8 cellular contexts compared by ENCODE assay signal in genomic region chr6:44127186-44128019, GRCh38. TPM values are rescaled to one million over a fixed set of nuclear protein-coding genes. Genes with fewer than 3 reads are reported as not detected.
DNase-seq lines count a peak whose midpoint lies in the region; ATAC-seq and TF ChIP-seq lines count a peak whose summit lies in the region.

Gene MRPL14 (minus strand): TSS chr6:44127452. CDS start chr6:44116611, 10,841 bp downstream.
Gene TMEM63B (plus strand): TSS chr6:44127554. CDS start chr6:44134585, 7,031 bp downstream.

- peaks cover 41% of the 10 kb centered on the region for H4K20me1 ChIP-seq in PC-9 (ENCODE audit: insufficient read depth)

- peaks cover 47 to 77% (median 58%) of the 10 kb centered on the region in 4 donors for H3K4me1 Mint-ChIP-seq in CD4-positive, alpha-beta memory T cell
- H3K4me1 Mint-ChIP-seq in activated T-cell treated with anti-CD3 and anti-CD28 coated beads, Interleukin-2, amount 50 U/mL, for 24 hours (ENCODE audit: low read depth): peaks cover 50% of the 10 kb centered on the region

- CTCF ChIA-PET in CD4-positive, alpha-beta memory T cell (lab: Charles Lee; ENCODE audit: partially characterized antibody): interaction anchor here (0.7 to 2.5 kb wide), 3 partner anchors 29 to 514 kb away, joined by 3 to 8 read pairs (median 3); no protein-coding TSS in a partner anchor
- CTCF ChIA-PET in PC-9 (lab: Charles Lee): interaction anchor here (0.6 kb wide), 2 partner anchors 55 to 129 kb away, joined by 4 to 5 read pairs; no protein-coding TSS in a partner anchor

- H3K27me3 ChIP-seq in CD4-positive, alpha-beta memory T cell (ENCODE audit: insufficient read depth, low read length): no peaks in the 10 kb centered on the region
- no peaks in the 10 kb centered on the region for H3K27me3 ChIP-seq in PC-9 (ENCODE audit: insufficient read depth, low read depth)
- no peaks in the 10 kb centered on the region for H3K27me3 ChIP-seq in esophagus (ENCODE audit: control insufficient read depth in 1 of 2, insufficient read depth in 2 of 2, low read length in 2 of 2)
- no peaks in the 10 kb centered on the region for H3K27me3 ChIP-seq in muscle layer of colon (ENCODE audit: control insufficient read depth in 1 of 2, insufficient read depth in 2 of 2, low read length in 2 of 2)

- peak within 1 kb of the TSS; percentile 89 to 99 (median 97) for H3K27ac Mint-ChIP-seq in CD4-positive, alpha-beta memory T cell
- H3K27ac Mint-ChIP-seq in activated T-cell treated with anti-CD3 and anti-CD28 coated beads, Interleukin-2, amount 50 U/mL, for 24 hours: peak within 1 kb of the TSS; percentile 98

- H3K9me3 Mint-ChIP-seq in CD4-positive, alpha-beta memory T cell: peaks cover 0 to 2% (median 0%) of the 10 kb centered on the region in 8 donors
- no peaks in the 10 kb centered on the region for H3K9me3 Mint-ChIP-seq in activated T-cell treated with anti-CD3 and anti-CD28 coated beads, Interleukin-2, amount 50 U/mL, for 24 hours

- H3K9me3 ChIP-seq in CD4-positive, alpha-beta memory T cell (ENCODE audit: control insufficient read depth in 1 of 2, low read length in 2 of 2): no peaks in the 10 kb centered on the region
- H3K9me3 ChIP-seq in PC-9 (ENCODE audit: insufficient read depth, low read depth) (no peaks in the 10 kb centered on the region), esophagus (ENCODE audit: control insufficient read depth in 2 of 2, insufficient read depth in 1 of 2, low read depth in 1 of 2, low read length in 1 of 2) (no peaks in the 10 kb centered on the region), muscle layer of colon (ENCODE audit: low read length) (no peaks in the 10 kb centered on the region)

- H3F3A ChIP-seq in PC-9 (ENCODE audit: insufficient read depth, low read depth): peaks cover 20% of the 10 kb centered on the region; the same call in 1 of the 2 replicates

- H3K79me2 ChIP-seq in PC-9 (ENCODE audit: low read depth): peaks cover 65% of the 10 kb centered on the region

- H3K36me3 ChIP-seq in CD4-positive, alpha-beta memory T cell (ENCODE audit: insufficient read depth, low read length): no peaks in the 10 kb centered on the region
- 0 out of 2 replicates have a peak, but pooled peaks cover 9% of the 10 kb centered on the region for H3K36me3 ChIP-seq in PC-9 (ENCODE audit: low read depth)
- H3K36me3 ChIP-seq in esophagus (ENCODE audit: control insufficient read depth in 2 of 2, insufficient read depth in 2 of 2, low read length in 1 of 2): no peaks in the 10 kb centered on the region
- no peaks in the 10 kb centered on the region for H3K36me3 ChIP-seq in muscle layer of colon (ENCODE audit: insufficient read depth, low read length)

- 0 to 1% methylated on average over 49 to 75 of the region's 80 CpGs for WGBS in esophagus, 2 donors

- H2AFZ ChIP-seq in PC-9: peak within 1 kb of the TSS; percentile 97

- TF ChIP-seq CTCF in PC-9 (conservative IDR thresholded peaks at IDR 0.05): no peak

- peak within 1 kb of the TSS; percentile 99 for H3K4me2 ChIP-seq in PC-9

- intact Hi-C loops in CD4-positive, alpha-beta memory T cell (cut with micrococcal nuclease): loop anchor here (1.0 to 2.0 kb wide), 2 partner anchors 23 to 120 kb away; partner anchors contain the start of gene HSP90AB1
- intact Hi-C loops in PC-9 (cut with micrococcal nuclease; ENCODE audit: unreplicated experiment): no loop called here

- peaks cover 56% of the 10 kb centered on the region for H3K4me1 ChIP-seq in CD4-positive, alpha-beta memory T cell (ENCODE audit: insufficient read depth, low read length)
- H3K4me1 ChIP-seq in PC-9 (replicated peaks; ENCODE audit: insufficient read depth) (peaks cover 44% of the 10 kb centered on the region), esophagus (ENCODE audit: control insufficient read depth in 2 of 2, insufficient read depth in 2 of 2, low read length in 1 of 2) (peaks cover 5 to 16% of the 10 kb centered on the region in 2 donors), muscle layer of colon (ENCODE audit: insufficient read depth, low read length) (peaks cover 46% of the 10 kb centered on the region)

- peak; percentile 55 for ATAC-seq in GM19452 (IDR thresholded peaks at IDR 0.05; ENCODE audit: unreplicated experiment)

- peak within 1 kb of the TSS; percentile 37 to 72 for H3K4me3 ChIP-seq in CD4-positive, alpha-beta memory T cell (ENCODE audit: low read length in 2 of 2)
- peak within 1 kb of the TSS; percentile 94 for H3K4me3 ChIP-seq in PC-9
- H3K4me3 ChIP-seq in esophagus (ENCODE audit: low read depth in 1 of 2, low read length in 2 of 2): peak within 1 kb of the TSS; percentile 66 to 88
- peak within 1 kb of the TSS; percentile 83 to 94 for H3K4me3 ChIP-seq in muscle layer of colon (ENCODE audit: low read depth in 1 of 2, low read length in 2 of 2)

- no peaks in the 10 kb centered on the region for H3K27me3 Mint-ChIP-seq in CD4-positive, alpha-beta memory T cell
- H3K27me3 Mint-ChIP-seq in activated T-cell treated with anti-CD3 and anti-CD28 coated beads, Interleukin-2, amount 50 U/mL, for 24 hours: no peaks in the 10 kb centered on the region

- peak within 1 kb of the TSS; percentile 94 to 99 (median 96) for H3K4me3 Mint-ChIP-seq in CD4-positive, alpha-beta memory T cell
- peak within 1 kb of the TSS; percentile 82 for H3K4me3 Mint-ChIP-seq in activated T-cell treated with anti-CD3 and anti-CD28 coated beads, Interleukin-2, amount 50 U/mL, for 24 hours

- peak within 1 kb of the TSS; percentile 69 for H3K9ac ChIP-seq in muscle layer of colon (ENCODE audit: low read length)

- no TSS peak for BruUV-seq in PC-9 (replicated peaks; lab: Mats Ljungman, UMichigan)

- DNase-seq in CD4-positive, alpha-beta memory T cell: peak; percentile 88 to 91 (median 90)
- peak in 71 of 76 experiments; percentile 61 to 95 (median 84) for DNase-seq in HUDEP-2 (lab: John Stamatoyannopoulos, UW; ENCODE audit: unreplicated experiment in 76 of 76)
- peak; percentile 46 to 88 for DNase-seq in PC-9
- DNase-seq in activated T-cell treated with anti-CD3 and anti-CD28 coated beads, Interleukin-2, amount 50 U/mL, for 24 hours: peak; percentile 95
- peak; percentile 80 to 81 for DNase-seq in stimulated activated CD8-positive, alpha-beta memory T cell treated with anti-CD3 and anti-CD28 coated beads, Interleukin-7, amount 100 ng/mL, for 1 hour (ENCODE audit: low read depth in 2 of 2)

- peak within 1 kb of the TSS; percentile 97 for H3K27ac ChIP-seq in CD4-positive, alpha-beta memory T cell (ENCODE audit: low read depth, low read length)
- H3K27ac ChIP-seq in PC-9 (peak within 1 kb of the TSS; percentile 54), esophagus (ENCODE audit: low read depth in 2 of 2, low read length in 1 of 2) (peak within 1 kb of the TSS; percentile 88 to 89), muscle layer of colon (ENCODE audit: low read depth, low read length) (peak within 1 kb of the TSS; percentile 93)

- no peaks in the 10 kb centered on the region for H3K9me2 ChIP-seq in PC-9 (ENCODE audit: insufficient read depth)

- peaks cover 0 to 6% of the 10 kb centered on the region in 2 donors for H3K36me3 Mint-ChIP-seq in CD4-positive, alpha-beta memory T cell
- peaks cover 41% of the 10 kb centered on the region for H3K36me3 Mint-ChIP-seq in activated T-cell treated with anti-CD3 and anti-CD28 coated beads, Interleukin-2, amount 50 U/mL, for 24 hours (ENCODE audit: low read depth)

- POLR2A ChIA-PET in CD4-positive, alpha-beta memory T cell (lab: Charles Lee; ENCODE audit: partially characterized antibody): interaction anchor here (1.3 to 2.6 kb wide), 2 partner anchors 15 to 120 kb away, joined by 3 to 12 read pairs; partner anchors contain the start of gene HSP90AB1
- POLR2A ChIA-PET in PC-9 (lab: Charles Lee; ENCODE audit: unreplicated experiment): interaction anchor here (0.5 to 0.7 kb wide), 3 partner anchors 10 to 130 kb away, joined by 3 to 15 read pairs (median 4); partner anchors contain the start of gene SLC35B2

RNA-seq across cellular contexts. Expression of gene MRPL14, which starts in this region (rescaled TPM):
- total RNA-seq in CD4-positive, alpha-beta memory T cell: 10 to 100 TPM; 21.7 to 23.9 TPM
- 100 to 1,000 TPM; 103 to 123 TPM for polyA plus RNA-seq in CD4-positive, alpha-beta memory T cell
- 96.3 and 97.9 TPM in 2 replicates for total RNA-seq in PC-9 (2021)
- 10 to 100 TPM; 31.9 to 63.8 TPM for polyA plus RNA-seq in esophagus

RNA-seq across cellular contexts. Expression of gene TMEM63B, which starts in this region (rescaled TPM):
- total RNA-seq in CD4-positive, alpha-beta memory T cell: 10 to 100 TPM; 20.7 to 24.1 TPM
- 1 to 10 TPM in 1 of 2 donors, under 1 TPM in 1; 0.91 to 2.3 TPM for polyA plus RNA-seq in CD4-positive, alpha-beta memory T cell
- total RNA-seq in PC-9 (2021): 36.1 and 38.5 TPM in 2 replicates
- 10 to 100 TPM; 21.6 to 37.9 TPM for polyA plus RNA-seq in esophagus

Comparison
In these comparisons a context has a peak if more than half of its experiments do, and no peak if none do; other contexts are left out.
1. Peak in every context shown above with its lines: DNase-seq, ATAC-seq, H3K4me3 ChIP-seq and H3K27ac ChIP-seq.
2. RNA of gene TMEM63B (polyA plus RNA-seq): 21.6 to 37.9 TPM in esophagus; 0.91 to 2.3 TPM in CD4-positive, alpha-beta memory T cell; every median in the first group is over 4 times any median in the second.